ENCODE assay signal across 16 cellular contexts in genomic region chr4:118814054-118814453, GRCh38. TPM values are rescaled to one million over a fixed set of nuclear protein-coding genes. Genes with fewer than 3 reads are reported as not detected.
DNase-seq lines count a peak whose midpoint lies in the region; ATAC-seq and TF ChIP-seq lines count a peak whose summit lies in the region.
"Had no signal": no experiment of that assay in that cellular context is flagged by ENCODE, and none has a peak within 500 bp of the region (broad histone marks: within the 10 kb centered on the region; RNA-seq: fewer than 3 reads in every experiment).

No MANE protein-coding gene starts in this region.

- TF ChIP-seq EP300 in ovary (IDR thresholded peaks at IDR 0.05) = no peak

- no peak overlapping the region for H2BK5ac ChIP-seq in trophoblast cell (ENCODE audit: low read depth, low read length, poor library complexity)

- peak; percentile 90 for ATAC-seq in Right ventricle myocardium superior (ENCODE audit: poor library complexity)

- no peak overlapping the region for H3K4ac ChIP-seq in trophoblast cell (ENCODE audit: low read depth, low read length)

- H3K27ac ChIP-seq in trophoblast cell (ENCODE audit: low read depth, low read length) (no peak overlapping the region), ovary (no peak overlapping the region)

- H3K9ac ChIP-seq in trophoblast cell (ENCODE audit: low read length) = no peak overlapping the region

- H3K27ac Mint-ChIP-seq in activated CD4-positive, alpha-beta memory T cell treated with anti-CD3 and anti-CD28 coated beads, Interleukin-2, amount 10 ng/mL, durations not matched to agents 7 days and 5 days = no peak overlapping the region
- H3K27ac Mint-ChIP-seq: B cell; CD4-positive, alpha-beta T cell; IgD-negative memory B cell had no signal

- no peak for TF ChIP-seq POLR2A in ovary (IDR thresholded peaks at IDR 0.05)

- no peak overlapping the region for H4K8ac ChIP-seq in trophoblast cell (ENCODE audit: low read depth, low read length)

- no peak overlapping the region for H4K91ac ChIP-seq in trophoblast cell (ENCODE audit: low read depth, low read length)

- no peak overlapping the region for H3K4me2 ChIP-seq in trophoblast cell (ENCODE audit: low read length)

- POLR2A ChIA-PET in activated CD4-positive, alpha-beta memory T cell treated with anti-CD3 and anti-CD28 coated beads, Interleukin-2, amount 10 ng/mL, durations not matched to agents 7 days and 5 days (lab: Charles Lee) = no interaction called here

- CTCF ChIA-PET in activated CD4-positive, alpha-beta memory T cell treated with anti-CD3 and anti-CD28 coated beads, Interleukin-2, amount 10 ng/mL, durations not matched to agents 7 days and 5 days (lab: Charles Lee) = interaction anchor here (0.6 kb wide), 1 partner anchor 131 kb away, joined by 5 read pairs; no protein-coding TSS in a partner anchor

- intact Hi-C loops in Right ventricle myocardium superior (cut with DNase I) (no loop called here), ovary (cut with DNase I) (no loop called here)

- H3K9me3 ChIP-seq in trophoblast cell (ENCODE audit: insufficient read depth, low read depth, low read length) = no peaks in the 10 kb centered on the region
- 0 out of 2 replicates have a peak, but pooled peaks cover 3% of the 10 kb centered on the region for H3K9me3 ChIP-seq in BE2C
- no peaks in the 10 kb centered on the region for H3K9me3 ChIP-seq in ovary

- H3K4me3 ChIP-seq in trophoblast cell (ENCODE audit: low read depth, low read length) = no peak overlapping the region
- H3K4me3 ChIP-seq in BE2C (ENCODE audit: low read depth, low read length) = no peak overlapping the region
- no peak overlapping the region for H3K4me3 ChIP-seq in ovary

- H3K4me1 Mint-ChIP-seq in activated CD4-positive, alpha-beta memory T cell treated with anti-CD3 and anti-CD28 coated beads, Interleukin-2, amount 10 ng/mL, durations not matched to agents 7 days and 5 days = peaks cover 7% of the 10 kb centered on the region
- H3K4me1 Mint-ChIP-seq: B cell, H9 had no signal

- H2AK5ac ChIP-seq in trophoblast cell (ENCODE audit: low read length) = no peak overlapping the region

- no peaks in the 10 kb centered on the region for H3K4me1 ChIP-seq in trophoblast cell (ENCODE audit: control insufficient read depth in 1 of 2, insufficient read depth in 2 of 2, low read length in 2 of 2)
- H3K4me1 ChIP-seq in BE2C = peaks cover 54% of the 10 kb centered on the region
- no peaks in the 10 kb centered on the region for H3K4me1 ChIP-seq in ovary (ENCODE audit: insufficient read depth)

- no peaks in the 10 kb centered on the region for H3K27me3 Mint-ChIP-seq in activated CD4-positive, alpha-beta memory T cell treated with anti-CD3 and anti-CD28 coated beads, Interleukin-2, amount 10 ng/mL, durations not matched to agents 7 days and 5 days
- H3K27me3 Mint-ChIP-seq: B cell; CD4-positive, alpha-beta T cell; IgD-negative memory B cell had no signal

- H3K79me1 ChIP-seq in trophoblast cell (ENCODE audit: low read length) = no peaks in the 10 kb centered on the region

- H3K18ac ChIP-seq in trophoblast cell (ENCODE audit: low read length) = no peak overlapping the region

- no peak overlapping the region for H2BK120ac ChIP-seq in trophoblast cell (ENCODE audit: insufficient read depth, low read length, poor library complexity)

- H3K36me3 Mint-ChIP-seq in activated CD4-positive, alpha-beta memory T cell treated with anti-CD3 and anti-CD28 coated beads, Interleukin-2, amount 10 ng/mL, durations not matched to agents 7 days and 5 days (ENCODE audit: low read depth) = peaks cover 70% of the 10 kb centered on the region

- peak; percentile 79 for DNase-seq in NCI-H2029 (lab: John Stamatoyannopoulos, UW)
- DNase-seq in NCI-H524 treated with DMSO at 0.1 percent for 48 hours (lab: John Stamatoyannopoulos, UW) = peak; percentile 50
- DNase-seq in Right ventricle myocardium superior = no peak
- DNase-seq in trophoblast cell = no peak
- no peak for DNase-seq in BE2C
- no peak for DNase-seq in activated CD4-positive, alpha-beta memory T cell treated with anti-CD3 and anti-CD28 coated beads, Interleukin-2, amount 10 ng/mL, durations not matched to agents 7 days and 5 days
- DNase-seq in ovary = no peak
- DNase-seq: CD4-positive, alpha-beta T cell; H9; Kasumi-1; NCI-H1417 treated with DMSO at 0.1 percent for 48 hours; NCI-H2081 treated with DMSO at 0.1 percent for 48 hours; NCI-H526; SIG-M5 had no signal

- H3K9me3 Mint-ChIP-seq in activated CD4-positive, alpha-beta memory T cell treated with anti-CD3 and anti-CD28 coated beads, Interleukin-2, amount 10 ng/mL, durations not matched to agents 7 days and 5 days = no peaks in the 10 kb centered on the region
- H3K9me3 Mint-ChIP-seq: CD4-positive, alpha-beta T cell; H9; IgD-negative memory B cell had no signal

- no peak overlapping the region for H2BK12ac ChIP-seq in trophoblast cell (ENCODE audit: low read length)

- H3K79me2 ChIP-seq in trophoblast cell (ENCODE audit: control insufficient read depth, insufficient read depth, low read length, poor library complexity) = no peaks in the 10 kb centered on the region

- H3K23ac ChIP-seq in trophoblast cell (ENCODE audit: low read length) = no peak overlapping the region

- no peak overlapping the region for H2AFZ ChIP-seq in trophoblast cell (ENCODE audit: insufficient read depth, low read length, poor library complexity)

- no peak overlapping the region for H3K14ac ChIP-seq in trophoblast cell (ENCODE audit: low read length)

- H4K12ac ChIP-seq in trophoblast cell (ENCODE audit: low read depth, low read length) = peak overlapping the region; percentile 16

- no peaks in the 10 kb centered on the region for H3K27me3 ChIP-seq in trophoblast cell (ENCODE audit: insufficient read depth, low read length)
- H3K27me3 ChIP-seq in BE2C = no peaks in the 10 kb centered on the region
- no peaks in the 10 kb centered on the region for H3K27me3 ChIP-seq in ovary

- no peak for TF ChIP-seq CTCF in BE2C (IDR thresholded peaks at IDR 0.05; ENCODE audit: low read depth, low read length)
- TF ChIP-seq CTCF in ovary (IDR thresholded peaks at IDR 0.05) = no peak

- no CpG with 5 or more reads among the region's 4 CpGs for WGBS in trophoblast cell (ENCODE audit: extremely low coverage, insufficient coverage, insufficient read length)
- 57 to 83% (median 66%) methylated on average over 4 of the region's 4 CpGs for WGBS in ovary, 3 donors

- no peak overlapping the region for H3K4me3 Mint-ChIP-seq in activated CD4-positive, alpha-beta memory T cell treated with anti-CD3 and anti-CD28 coated beads, Interleukin-2, amount 10 ng/mL, durations not matched to agents 7 days and 5 days
- H3K4me3 Mint-ChIP-seq: B cell; CD4-positive, alpha-beta T cell; H9; IgD-negative memory B cell had no signal

- H3K36me3 ChIP-seq in trophoblast cell (ENCODE audit: control insufficient read depth in 1 of 2, insufficient read depth in 2 of 2, low read length in 2 of 2) = peaks cover 37 to 58% of the 10 kb centered on the region in 2 experiments
- H3K36me3 ChIP-seq in BE2C = peaks cover 68% of the 10 kb centered on the region
- H3K36me3 ChIP-seq in ovary = no peaks in the 10 kb centered on the region

RNA-seq across cellular contexts. Expression of gene SEC24D, which starts 21.9 kb away (rescaled TPM):
- 10.2 TPM for total RNA-seq in Right ventricle myocardium superior
- 124 and 126 TPM in 2 replicates for polyA plus RNA-seq in trophoblast cell (2013)
- polyA plus RNA-seq in BE2C (2012; ENCODE audit: insufficient read depth, insufficient read length, low read depth) = 25.3 TPM
- total RNA-seq in activated CD4-positive, alpha-beta memory T cell treated with anti-CD3 and anti-CD28 coated beads, Interleukin-2, amount 10 ng/mL, durations not matched to agents 7 days and 5 days = 10 to 100 TPM; 59.9 to 62.8 TPM
- total RNA-seq in ovary = 10 to 100 TPM; 25.2 to 53.0 (median 39.5) TPM
- polyA plus RNA-seq in ovary = 10 to 100 TPM; 15.4 to 36.4 TPM

Comparison
In these comparisons a context has a peak if more than half of its experiments do, and no peak if none do; other contexts are left out.
1. DNase-seq: peak in NCI-H2029 (single experiment) and NCI-H524 treated with DMSO at 0.1 percent for 48 hours (single experiment); none in Right ventricle myocardium superior (single experiment), trophoblast cell (0 of 2), BE2C (single experiment), activated CD4-positive, alpha-beta memory T cell treated with anti-CD3 and anti-CD28 coated beads, Interleukin-2, amount 10 ng/mL, durations not matched to agents 7 days and 5 days (single experiment) and ovary (0 of 5).